ENCODE assay signal across 1 cellular context in the genomic region with DNA sequence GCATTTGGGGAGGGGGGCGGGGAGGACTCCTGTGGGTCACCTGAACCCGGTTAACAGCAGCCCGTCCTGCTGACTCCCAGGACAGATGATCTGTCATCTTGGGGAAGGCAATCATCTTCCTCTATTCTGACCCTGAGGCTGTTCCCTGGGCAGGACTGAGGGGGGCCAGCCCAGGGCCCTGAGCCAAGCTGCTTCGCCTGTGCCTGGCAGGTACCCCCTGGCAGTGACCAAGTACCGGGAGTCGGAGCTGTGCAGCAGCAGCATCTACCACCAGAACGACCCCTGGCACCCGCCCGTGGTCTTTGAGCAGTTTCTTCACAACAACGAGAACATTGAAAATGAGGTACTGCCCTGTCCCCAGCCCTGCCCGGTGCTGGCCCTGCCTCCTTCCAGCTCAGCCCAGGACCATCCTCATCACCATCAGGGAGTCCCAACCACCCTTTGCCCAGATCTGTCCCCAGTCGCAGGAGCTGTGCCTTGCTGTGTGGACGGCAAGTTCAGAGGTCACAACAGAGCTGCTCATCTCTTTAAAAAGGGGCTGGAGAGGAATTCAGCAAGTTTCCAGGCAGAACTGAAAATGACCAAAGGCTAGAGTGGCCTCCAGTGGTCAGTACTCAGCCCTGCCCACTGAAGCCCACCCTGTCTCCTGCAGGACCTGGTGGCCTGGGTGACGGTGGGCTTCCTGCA.
A peak's percentile ranks its signal among the peaks of the same experiment; 100 is the strongest.
TF ChIP-seq lines count a peak whose summit lies in the region.

No MANE protein-coding gene starts in this region.

TF ChIP-seq in SK-N-SH, 30 proteins besides CTCF, POLR2A, EP300 and RAD21:
- no peak for TF ChIP-seq TEAD4 (IDR thresholded peaks at IDR 0.05; ENCODE audit: borderline replicate concordance, insufficient read depth)
- TF ChIP-seq SMC3 (IDR thresholded peaks at IDR 0.05; ENCODE audit: low read depth, low read length) = peak; percentile 32; the same call in 1 of the 2 replicates
